In the genomic region with DNA sequence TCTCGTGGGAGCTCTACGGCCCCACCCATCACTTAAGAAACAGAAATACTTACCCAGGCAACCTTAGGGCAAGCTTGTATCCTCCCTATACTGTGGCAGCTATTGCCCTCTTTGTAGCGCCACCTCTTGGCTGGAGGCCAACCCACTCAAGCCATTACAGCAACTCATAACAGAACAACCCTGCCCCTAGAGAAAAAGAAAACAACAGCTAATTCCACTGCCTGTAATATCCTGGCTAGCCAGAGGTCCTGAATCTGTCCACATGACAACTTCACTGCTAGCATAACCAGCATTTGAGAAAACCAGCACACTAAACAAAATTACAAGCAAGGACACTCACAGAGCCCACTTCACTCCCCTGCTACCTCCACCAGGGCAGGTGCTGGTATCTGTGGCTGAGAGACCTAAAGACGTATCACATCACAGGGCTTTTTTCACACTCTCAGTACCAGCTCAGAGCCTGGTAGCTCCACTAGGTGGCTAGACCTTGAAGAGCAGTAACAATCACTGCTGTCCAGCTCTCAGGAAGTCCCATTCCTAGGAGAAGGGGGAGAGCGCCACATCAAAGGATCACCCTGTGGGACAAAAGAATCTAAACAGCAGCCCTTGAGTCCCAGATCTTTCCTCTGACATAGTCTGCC, we compare ENCODE assay signal across 1 cellular context.
A peak's percentile ranks its signal among the peaks of the same experiment; 100 is the strongest.
TF ChIP-seq lines count a peak whose summit lies in the region.

No MANE protein-coding gene starts in this region.

TF ChIP-seq in K562, 482 proteins besides CTCF, POLR2A, EP300 and RAD21:
- peak; percentile 69 for TF ChIP-seq NFIC (IDR thresholded peaks at IDR 0.05)
- no peak for TF ChIP-seq ZNF445 (CRISPR knock-in tag; IDR thresholded peaks at IDR 0.05; ENCODE audit: low read depth)
TF ChIP-seq in K562: peak in this region for 1.
